Comparison of ENCODE assay signal across 8 cellular contexts in the genomic region with DNA sequence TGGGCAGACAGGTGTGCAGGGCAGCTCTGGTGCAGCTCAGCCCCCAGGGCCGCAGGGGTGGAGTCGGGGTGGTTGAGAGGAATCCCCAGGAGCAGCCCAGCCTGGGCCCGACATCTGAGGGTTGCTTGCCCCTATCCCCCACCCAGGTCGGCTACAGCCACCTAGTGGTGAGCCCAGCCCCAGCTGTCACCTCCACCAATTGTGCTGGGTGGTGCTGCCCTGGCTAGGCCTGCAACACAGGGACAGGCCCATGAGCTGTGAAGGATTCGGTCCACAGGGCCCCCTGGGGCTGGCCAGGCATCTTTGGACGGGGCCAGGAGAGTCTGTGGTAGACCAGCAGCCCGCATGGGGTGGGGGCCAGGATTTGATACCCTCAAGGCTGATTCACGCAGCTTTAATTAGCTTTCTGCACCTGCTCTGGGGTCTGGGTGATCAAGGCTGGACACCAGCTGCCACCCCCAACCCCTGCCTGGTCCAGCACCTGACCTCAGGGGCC. TPM values are rescaled to one million over a fixed set of nuclear protein-coding genes. Genes with fewer than 3 reads are reported as not detected.
DNase-seq lines count a peak whose midpoint lies in the region; ATAC-seq, FAIRE-seq and TF ChIP-seq lines count a peak whose summit lies in the region.

No MANE protein-coding gene starts in this region.

- no peak overlapping the region for H3K4me3 ChIP-seq in BE2C (ENCODE audit: low read depth, low read length)
- H3K4me3 ChIP-seq in epithelial cell of proximal tubule (ENCODE audit: low read depth, low read length): no peak overlapping the region
- no peak overlapping the region for H3K4me3 ChIP-seq in pancreas

- H3K36me3 ChIP-seq in BE2C (no peaks in the 10 kb centered on the region; the same call in 1 of the 2 replicates), pancreas (no peaks in the 10 kb centered on the region)

- TF ChIP-seq CTCF in BE2C (IDR thresholded peaks at IDR 0.05; ENCODE audit: low read depth, low read length) (peak; percentile 84), epithelial cell of proximal tubule (conservative IDR thresholded peaks at IDR 0.05; ENCODE audit: low read depth, low read length) (peak; percentile 59), pancreas (IDR thresholded peaks at IDR 0.05) (peak; percentile 14 to 66 (median 49))

- peak overlapping the region in 1 of 4 donors; percentile 37 for H3K27ac ChIP-seq in pancreas

- FAIRE-seq in pancreas (lab: Jason Lieb, UNC): no peak

- DNase-seq in BE2C: peak; percentile 88
- DNase-seq in NCI-H1694 (lab: John Stamatoyannopoulos, UW): peak; percentile 74
- DNase-seq in activated CD4-positive, alpha-beta T cell treated with anti-CD3 and anti-CD28 coated beads, Interleukin-2, amount 50 U/mL, for 48 hours: peak; percentile 60 to 70
- DNase-seq in epithelial cell of proximal tubule (ENCODE audit: low read depth): no peak
- DNase-seq in pancreas: peak in 5 of 6 donors; percentile 48 to 84 (median 73)
- no peak for DNase-seq in superior temporal gyrus (ENCODE audit: extremely low spot score)
- DNase-seq in AG08395 (ENCODE audit: low spot score): no peak

- H3K9me3 ChIP-seq in BE2C (no peaks in the 10 kb centered on the region), pancreas (no peaks in the 10 kb centered on the region)

- ATAC-seq in GM18867 (IDR thresholded peaks at IDR 0.05; ENCODE audit: unreplicated experiment): peak; percentile 51
- peak; percentile 81 to 90 (median 84) for ATAC-seq in pancreas

- intact Hi-C loops in pancreas (cut with DNase I): loop anchor here in 1 of 3 donors (10.0 kb wide), 1 partner anchor 84 kb away; a partner anchor contains a TSS

- WGBS in pancreas, 2 donors: 38 to 51% methylated on average over 8 of the region's 8 CpGs

- H3K4me1 ChIP-seq in BE2C (peaks cover 34% of the 10 kb centered on the region), pancreas (peaks cover 0 to 5% (median 5%) of the 10 kb centered on the region in 3 donors)

- H3K27me3 ChIP-seq in BE2C (no peaks in the 10 kb centered on the region), pancreas (no peaks in the 10 kb centered on the region)

RNA-seq across cellular contexts. Expression of a gene that starts 29.5 kb away (rescaled TPM):
- polyA plus RNA-seq in BE2C (2012; ENCODE audit: insufficient read depth, insufficient read length, low read depth): 68.7 TPM
- 12.1 and 18.6 TPM in 2 replicates for total RNA-seq in epithelial cell of proximal tubule
- 1 to 10 TPM in 5 of 6 donors, under 1 TPM in 1; 0.88 to 7.4 (median 1.9) TPM for total RNA-seq in pancreas
- 1 to 10 TPM; 1.7 TPM for polyA plus RNA-seq in pancreas

Comparison
In these comparisons a context has a peak if more than half of its experiments do, and no peak if none do; other contexts are left out.
1. DNase-seq: peak in BE2C (single experiment), NCI-H1694 (single experiment), activated CD4-positive, alpha-beta T cell treated with anti-CD3 and anti-CD28 coated beads, Interleukin-2, amount 50 U/mL, for 48 hours (2 of 2) and pancreas (5 of 6); none in epithelial cell of proximal tubule (single experiment), superior temporal gyrus (single experiment) and AG08395 (single experiment).
2. Peak in every context shown above with its lines, with median percentiles within 50 percentile points of each other: CTCF ChIP-seq.